Comparison of ENCODE assay signal across 14 cellular contexts in genomic region chr9:81410201-81410600, GRCh38.
DNase-seq lines count a peak whose midpoint lies in the region; ATAC-seq and TF ChIP-seq lines count a peak whose summit lies in the region.
"Had no signal": no experiment of that assay in that cellular context is flagged by ENCODE, and none has a peak within 500 bp of the region (broad histone marks: within the 10 kb centered on the region; RNA-seq: fewer than 3 reads in every experiment).

No MANE protein-coding gene starts in this region.

- TF ChIP-seq CTCF in HFF-Myc (IDR thresholded peaks at IDR 0.05; ENCODE audit: low read depth, low read length, missing control alignments) (no peak), fibroblast of villous mesenchyme (IDR thresholded peaks at IDR 0.05; ENCODE audit: insufficient read depth, low read depth, low read length) (no peak)

- H3K9me3 ChIP-seq in adipocyte (ENCODE audit: control insufficient read depth, low read length) = no peaks in the 10 kb centered on the region
- H3K9me3 ChIP-seq: neutrophil, stomach had no signal

- no peak for ATAC-seq in left lobe of liver
- ATAC-seq: GM23338, left colon had no signal

- no peaks in the 10 kb centered on the region for H3K27me3 ChIP-seq in adipocyte (replicated peaks; ENCODE audit: control insufficient read depth, insufficient read depth, low read length)
- H3K27me3 ChIP-seq: neutrophil, stomach had no signal

- no peaks in the 10 kb centered on the region for H3K4me1 ChIP-seq in adipocyte (ENCODE audit: control insufficient read depth, insufficient read depth, low read length)
- H3K4me1 ChIP-seq: stomach had no signal

- H3K36me3 ChIP-seq in adipocyte (ENCODE audit: control insufficient read depth, insufficient read depth, low read length, severe bottlenecking) = no peaks in the 10 kb centered on the region
- H3K36me3 ChIP-seq: neutrophil, stomach had no signal

- DNase-seq in A172 (ENCODE audit: low spot score) (peak; percentile 87), HFF-Myc (ENCODE audit: extremely low read depth, low read depth) (peak; percentile 27), adipocyte (ENCODE audit: low read depth) (peak; percentile 64), fibroblast of villous mesenchyme (ENCODE audit: low read depth) (peak; percentile 48), foreskin melanocyte (no peak), GF-D8 (lab: John Stamatoyannopoulos, UW) (no peak), left lobe of liver (ENCODE audit: low spot score) (no peak), NCI-H2029 (lab: John Stamatoyannopoulos, UW) (no peak)
- DNase-seq: left colon; NCI-H2081 treated with DMSO at 0.1 percent for 48 hours; stimulated activated CD4-positive, alpha-beta T cell treated with anti-CD3 and anti-CD28 coated beads, Interleukin-4, amount 100 ng/mL, for 1 hour; stomach had no signal

- H3K4me3 ChIP-seq in HFF-Myc (replicated peaks; ENCODE audit: low read depth, low read length) (no peak overlapping the region), adipocyte (ENCODE audit: low read length) (no peak overlapping the region), fibroblast of villous mesenchyme (ENCODE audit: low read depth, low read length) (no peak overlapping the region)
- H3K4me3 ChIP-seq: GM23338, stomach had no signal

- H3K9ac ChIP-seq in adipocyte (ENCODE audit: low read length) = no peak overlapping the region

Comparison
In these comparisons a context has a peak if more than half of its experiments do, and no peak if none do; other contexts are left out.
1. DNase-seq: peak in A172 (single experiment), HFF-Myc (single experiment), adipocyte (single experiment) and fibroblast of villous mesenchyme (single experiment); none in foreskin melanocyte (single experiment), GF-D8 (single experiment), left lobe of liver (single experiment) and NCI-H2029 (single experiment).